ENCODE assay signal across 8 cellular contexts in genomic region chr14:32896979-32897723, GRCh38. TPM values are rescaled to one million over a fixed set of nuclear protein-coding genes. Genes with fewer than 3 reads are reported as not detected.
DNase-seq lines count a peak whose midpoint lies in the region; ATAC-seq lines count a peak whose summit lies in the region.

No MANE protein-coding gene starts in this region.

- CTCF ChIA-PET in activated CD4-positive, alpha-beta T cell treated with anti-CD3 and anti-CD28 coated beads for 36 hours (lab: Charles Lee), result no interaction called here

- peaks cover 3% of the 10 kb centered on the region for H3K9me3 Mint-ChIP-seq in activated CD4-positive, alpha-beta T cell treated with anti-CD3 and anti-CD28 coated beads, Interleukin-2, amount 10 ng/mL, durations not matched to agents 24 days and 14 days
- H3K9me3 Mint-ChIP-seq in activated CD4-positive, alpha-beta T cell treated with anti-CD3 and anti-CD28 coated beads for 36 hours (ENCODE audit: low read depth), result no peaks in the 10 kb centered on the region
- no peaks in the 10 kb centered on the region for H3K9me3 Mint-ChIP-seq in activated T-helper 1 cell treated with anti-CD3 and anti-CD28 coated beads, Interleukin-12 subunit alpha, Interleukin-12 subunit beta, Interleukin-2, Interleukin-4 antibody, amounts not matched to agents 30 ng/mL and 10 ng/mL and 1 ng/mL, durations not matched to agents 14 hours and 24 hours and 36 hours
- peaks cover 2 to 22% (median 9%) of the 10 kb centered on the region in 6 donors for H3K9me3 Mint-ChIP-seq in immature natural killer cell
- H3K9me3 Mint-ChIP-seq in stimulated activated naive CD8-positive, alpha-beta T cell treated with anti-CD3 and anti-CD28 coated beads, Interleukin-15, amount 100 ng/mL, for 72 hours, result peaks cover 0 to 4% of the 10 kb centered on the region in 2 donors

- ATAC-seq in activated CD4-positive, alpha-beta T cell treated with anti-CD3 and anti-CD28 coated beads for 36 hours, result no peak
- ATAC-seq in stimulated activated naive CD8-positive, alpha-beta T cell treated with anti-CD3 and anti-CD28 coated beads, Interleukin-15, amount 100 ng/mL, for 72 hours, result no peak
- no peak for ATAC-seq in GM19397 (IDR thresholded peaks at IDR 0.05; ENCODE audit: unreplicated experiment)

- H3K27ac Mint-ChIP-seq in activated CD4-positive, alpha-beta T cell treated with anti-CD3 and anti-CD28 coated beads, Interleukin-2, amount 10 ng/mL, durations not matched to agents 24 days and 14 days, result no peak overlapping the region
- H3K27ac Mint-ChIP-seq in activated CD4-positive, alpha-beta T cell treated with anti-CD3 and anti-CD28 coated beads for 36 hours, result no peak overlapping the region
- H3K27ac Mint-ChIP-seq in activated T-helper 1 cell treated with anti-CD3 and anti-CD28 coated beads, Interleukin-12 subunit alpha, Interleukin-12 subunit beta, Interleukin-2, Interleukin-4 antibody, amounts not matched to agents 30 ng/mL and 10 ng/mL and 1 ng/mL, durations not matched to agents 14 hours and 24 hours and 36 hours, result no peak overlapping the region
- peak overlapping the region in 3 of 6 donors; percentile 23 to 74 (median 40) for H3K27ac Mint-ChIP-seq in immature natural killer cell
- H3K27ac Mint-ChIP-seq in stimulated activated naive CD8-positive, alpha-beta T cell treated with anti-CD3 and anti-CD28 coated beads, Interleukin-15, amount 100 ng/mL, for 72 hours, result no peak overlapping the region

- intact Hi-C loops in activated CD4-positive, alpha-beta T cell treated with anti-CD3 and anti-CD28 coated beads, Interleukin-2, amount 10 ng/mL, durations not matched to agents 24 days and 14 days (cut with micrococcal nuclease), result no loop called here
- intact Hi-C loops in activated CD4-positive, alpha-beta T cell treated with anti-CD3 and anti-CD28 coated beads for 36 hours (cut with DNase I, micrococcal nuclease), result no loop called here
- intact Hi-C loops in activated T-helper 1 cell treated with anti-CD3 and anti-CD28 coated beads, Interleukin-12 subunit alpha, Interleukin-12 subunit beta, Interleukin-2, Interleukin-4 antibody, amounts not matched to agents 30 ng/mL and 10 ng/mL and 1 ng/mL, durations not matched to agents 14 hours and 24 hours and 36 hours (cut with micrococcal nuclease), result no loop called here

- no peaks in the 10 kb centered on the region for H3K27me3 Mint-ChIP-seq in activated CD4-positive, alpha-beta T cell treated with anti-CD3 and anti-CD28 coated beads, Interleukin-2, amount 10 ng/mL, durations not matched to agents 24 days and 14 days
- peaks cover 1% of the 10 kb centered on the region for H3K27me3 Mint-ChIP-seq in activated CD4-positive, alpha-beta T cell treated with anti-CD3 and anti-CD28 coated beads for 36 hours
- H3K27me3 Mint-ChIP-seq in activated T-helper 1 cell treated with anti-CD3 and anti-CD28 coated beads, Interleukin-12 subunit alpha, Interleukin-12 subunit beta, Interleukin-2, Interleukin-4 antibody, amounts not matched to agents 30 ng/mL and 10 ng/mL and 1 ng/mL, durations not matched to agents 14 hours and 24 hours and 36 hours (ENCODE audit: insufficient read depth), result no peaks in the 10 kb centered on the region
- no peaks in the 10 kb centered on the region for H3K27me3 Mint-ChIP-seq in immature natural killer cell (ENCODE audit: low read depth in 3 of 3)
- no peaks in the 10 kb centered on the region for H3K27me3 Mint-ChIP-seq in stimulated activated naive CD8-positive, alpha-beta T cell treated with anti-CD3 and anti-CD28 coated beads, Interleukin-15, amount 100 ng/mL, for 72 hours

- peaks cover 5% of the 10 kb centered on the region for H3K4me1 Mint-ChIP-seq in activated CD4-positive, alpha-beta T cell treated with anti-CD3 and anti-CD28 coated beads, Interleukin-2, amount 10 ng/mL, durations not matched to agents 24 days and 14 days
- H3K4me1 Mint-ChIP-seq in activated CD4-positive, alpha-beta T cell treated with anti-CD3 and anti-CD28 coated beads for 36 hours, result peaks cover 5% of the 10 kb centered on the region
- H3K4me1 Mint-ChIP-seq in activated T-helper 1 cell treated with anti-CD3 and anti-CD28 coated beads, Interleukin-12 subunit alpha, Interleukin-12 subunit beta, Interleukin-2, Interleukin-4 antibody, amounts not matched to agents 30 ng/mL and 10 ng/mL and 1 ng/mL, durations not matched to agents 14 hours and 24 hours and 36 hours (ENCODE audit: low read depth), result peaks cover 15% of the 10 kb centered on the region
- H3K4me1 Mint-ChIP-seq in immature natural killer cell, result peaks cover 8 to 18% of the 10 kb centered on the region in 2 donors
- peaks cover 7% of the 10 kb centered on the region for H3K4me1 Mint-ChIP-seq in stimulated activated naive CD8-positive, alpha-beta T cell treated with anti-CD3 and anti-CD28 coated beads, Interleukin-15, amount 100 ng/mL, for 72 hours

- POLR2A ChIA-PET in activated CD4-positive, alpha-beta T cell treated with anti-CD3 and anti-CD28 coated beads for 36 hours (lab: Charles Lee), result no interaction called here

- no peaks in the 10 kb centered on the region for H3K36me3 Mint-ChIP-seq in activated CD4-positive, alpha-beta T cell treated with anti-CD3 and anti-CD28 coated beads, Interleukin-2, amount 10 ng/mL, durations not matched to agents 24 days and 14 days (ENCODE audit: low read depth)
- H3K36me3 Mint-ChIP-seq in activated CD4-positive, alpha-beta T cell treated with anti-CD3 and anti-CD28 coated beads for 36 hours (ENCODE audit: low read depth), result no peaks in the 10 kb centered on the region
- no peaks in the 10 kb centered on the region for H3K36me3 Mint-ChIP-seq in activated T-helper 1 cell treated with anti-CD3 and anti-CD28 coated beads, Interleukin-12 subunit alpha, Interleukin-12 subunit beta, Interleukin-2, Interleukin-4 antibody, amounts not matched to agents 30 ng/mL and 10 ng/mL and 1 ng/mL, durations not matched to agents 14 hours and 24 hours and 36 hours (ENCODE audit: low read depth)
- no peaks in the 10 kb centered on the region for H3K36me3 Mint-ChIP-seq in immature natural killer cell

- DNase-seq in activated CD4-positive, alpha-beta T cell treated with anti-CD3 and anti-CD28 coated beads, Interleukin-2, amount 10 ng/mL, durations not matched to agents 24 days and 14 days, result no peak
- no peak for DNase-seq in activated CD4-positive, alpha-beta T cell treated with anti-CD3 and anti-CD28 coated beads for 36 hours
- DNase-seq in activated T-helper 1 cell treated with anti-CD3 and anti-CD28 coated beads, Interleukin-12 subunit alpha, Interleukin-12 subunit beta, Interleukin-2, Interleukin-4 antibody, amounts not matched to agents 30 ng/mL and 10 ng/mL and 1 ng/mL, durations not matched to agents 14 hours and 24 hours and 36 hours (ENCODE audit: low spot score), result no peak
- no peak for DNase-seq in immature natural killer cell
- no peak for DNase-seq in stimulated activated naive CD8-positive, alpha-beta T cell treated with anti-CD3 and anti-CD28 coated beads, Interleukin-15, amount 100 ng/mL, for 72 hours
- DNase-seq in GOT3 (lab: John Stamatoyannopoulos, UW), result no peak
- no peak for DNase-seq in NOMO-1 (lab: John Stamatoyannopoulos, UW; ENCODE audit: unreplicated experiment in 2 of 2)

- H3K4me3 Mint-ChIP-seq in activated CD4-positive, alpha-beta T cell treated with anti-CD3 and anti-CD28 coated beads, Interleukin-2, amount 10 ng/mL, durations not matched to agents 24 days and 14 days, result peak overlapping the region; percentile 76
- H3K4me3 Mint-ChIP-seq in activated CD4-positive, alpha-beta T cell treated with anti-CD3 and anti-CD28 coated beads for 36 hours, result no peak overlapping the region
- H3K4me3 Mint-ChIP-seq in activated T-helper 1 cell treated with anti-CD3 and anti-CD28 coated beads, Interleukin-12 subunit alpha, Interleukin-12 subunit beta, Interleukin-2, Interleukin-4 antibody, amounts not matched to agents 30 ng/mL and 10 ng/mL and 1 ng/mL, durations not matched to agents 14 hours and 24 hours and 36 hours, result peak overlapping the region; percentile 61
- peak overlapping the region; percentile 54 to 87 (median 68) for H3K4me3 Mint-ChIP-seq in immature natural killer cell
- peak overlapping the region; percentile 50 to 63 for H3K4me3 Mint-ChIP-seq in stimulated activated naive CD8-positive, alpha-beta T cell treated with anti-CD3 and anti-CD28 coated beads, Interleukin-15, amount 100 ng/mL, for 72 hours

RNA-seq across cellular contexts. Expression of gene NPAS3, which starts 41.5 kb away (rescaled TPM):
- not detected in 2 replicates for total RNA-seq in activated CD4-positive, alpha-beta T cell treated with anti-CD3 and anti-CD28 coated beads, Interleukin-2, amount 10 ng/mL, durations not matched to agents 24 days and 14 days
- not detected for total RNA-seq in activated CD4-positive, alpha-beta T cell treated with anti-CD3 and anti-CD28 coated beads for 36 hours
- total RNA-seq in activated T-helper 1 cell treated with anti-CD3 and anti-CD28 coated beads, Interleukin-12 subunit alpha, Interleukin-12 subunit beta, Interleukin-2, Interleukin-4 antibody, amounts not matched to agents 30 ng/mL and 10 ng/mL and 1 ng/mL, durations not matched to agents 14 hours and 24 hours and 36 hours, result not detected in 2 replicates
- not detected for polyA plus RNA-seq in immature natural killer cell
